8 cellular contexts compared by ENCODE assay signal in genomic region chr5:172106511-172107356, GRCh38.
DNase-seq lines count a peak whose midpoint lies in the region; ATAC-seq and TF ChIP-seq lines count a peak whose summit lies in the region.

No MANE protein-coding gene starts in this region.

- ATAC-seq in lower lobe of right lung: peak; percentile 38 to 58
- ATAC-seq in GM18909 (IDR thresholded peaks at IDR 0.05; ENCODE audit: poor library complexity, unreplicated experiment): no peak
- ATAC-seq in HG03039 (IDR thresholded peaks at IDR 0.05; ENCODE audit: unreplicated experiment): no peak

- peak; percentile 98 for TF ChIP-seq CTCF in GM06990 (IDR thresholded peaks at IDR 0.05; ENCODE audit: insufficient read depth, low read length, poor library complexity, severe bottlenecking)
- TF ChIP-seq CTCF in coronary artery (IDR thresholded peaks at IDR 0.05): peak; percentile 86
- peak; percentile 89 for TF ChIP-seq CTCF in lower lobe of right lung (IDR thresholded peaks at IDR 0.05)

- peak overlapping the region; percentile 75 for H3K27ac Mint-ChIP-seq in activated CD4-positive, alpha-beta T cell treated with anti-CD3 and anti-CD28 coated beads, Interleukin-2, amount 10 ng/mL, durations not matched to agents 24 days and 14 days

- no peaks in the 10 kb centered on the region for H3K9me3 ChIP-seq in lower lobe of right lung

- H3K27me3 Mint-ChIP-seq in activated CD4-positive, alpha-beta T cell treated with anti-CD3 and anti-CD28 coated beads, Interleukin-2, amount 10 ng/mL, durations not matched to agents 24 days and 14 days: no peaks in the 10 kb centered on the region

- H3K4me1 ChIP-seq in lower lobe of right lung: peaks cover 69% of the 10 kb centered on the region

- no peaks in the 10 kb centered on the region for H3K9me3 Mint-ChIP-seq in activated CD4-positive, alpha-beta T cell treated with anti-CD3 and anti-CD28 coated beads, Interleukin-2, amount 10 ng/mL, durations not matched to agents 24 days and 14 days

- H3K36me3 Mint-ChIP-seq in activated CD4-positive, alpha-beta T cell treated with anti-CD3 and anti-CD28 coated beads, Interleukin-2, amount 10 ng/mL, durations not matched to agents 24 days and 14 days (ENCODE audit: low read depth): peaks cover 43% of the 10 kb centered on the region

- H3K4me1 Mint-ChIP-seq in activated CD4-positive, alpha-beta T cell treated with anti-CD3 and anti-CD28 coated beads, Interleukin-2, amount 10 ng/mL, durations not matched to agents 24 days and 14 days: peaks cover 51% of the 10 kb centered on the region

- H3K27me3 ChIP-seq in GM06990 (replicated peaks; ENCODE audit: control insufficient read depth, insufficient read depth, low read length) (no peaks in the 10 kb centered on the region), lower lobe of right lung (ENCODE audit: low read depth) (no peaks in the 10 kb centered on the region)

- intact Hi-C loops in activated CD4-positive, alpha-beta T cell treated with anti-CD3 and anti-CD28 coated beads, Interleukin-2, amount 10 ng/mL, durations not matched to agents 24 days and 14 days (cut with micrococcal nuclease): loop anchor here (1.0 kb wide), 2 partner anchors 82 to 187 kb away; partner anchors contain the start of gene STK10
- intact Hi-C loops in lower lobe of right lung (cut with DNase I): no loop called here

- no peak overlapping the region for H3K4me3 ChIP-seq in GM06990 (replicated peaks; ENCODE audit: low read depth, low read length)
- H3K4me3 ChIP-seq in coronary artery: peak overlapping the region; percentile 57
- H3K4me3 ChIP-seq in lower lobe of right lung: peak overlapping the region; percentile 25

- no peak overlapping the region for H3K27ac ChIP-seq in coronary artery
- no peak overlapping the region for H3K27ac ChIP-seq in lower lobe of right lung

- H3K36me3 ChIP-seq in GM06990 (ENCODE audit: control insufficient read depth, insufficient read depth, low read length): peaks cover 46% of the 10 kb centered on the region
- H3K36me3 ChIP-seq in lower lobe of right lung: peaks cover 48% of the 10 kb centered on the region

- no peak overlapping the region for H3K4me3 Mint-ChIP-seq in activated CD4-positive, alpha-beta T cell treated with anti-CD3 and anti-CD28 coated beads, Interleukin-2, amount 10 ng/mL, durations not matched to agents 24 days and 14 days

- DNase-seq in GM06990 (ENCODE audit: extremely low read depth, insufficient read length) (peak; percentile 61), NCI-H1105 treated with DMSO at 0.1 percent for 48 hours (lab: John Stamatoyannopoulos, UW) (peak; percentile 5), coronary artery (ENCODE audit: low spot score) (no peak), lower lobe of right lung (peak; percentile 63)
- DNase-seq in activated CD4-positive, alpha-beta T cell treated with anti-CD3 and anti-CD28 coated beads, Interleukin-2, amount 10 ng/mL, durations not matched to agents 24 days and 14 days: peak; percentile 91
- DNase-seq in stimulated activated CD4-positive, alpha-beta T cell treated with anti-CD3 and anti-CD28 coated beads, Interleukin-4, amount 100 ng/mL, for 4 hours: peak; percentile 61 to 72

Comparison
In these comparisons a context has a peak if more than half of its experiments do, and no peak if none do; other contexts are left out.
1. ATAC-seq: peak in lower lobe of right lung (2 of 2); none in GM18909 (single experiment) and HG03039 (single experiment).
2. Peak in every context shown above with its lines, with median percentiles within 50 percentile points of each other: CTCF ChIP-seq.